In the genomic region with DNA sequence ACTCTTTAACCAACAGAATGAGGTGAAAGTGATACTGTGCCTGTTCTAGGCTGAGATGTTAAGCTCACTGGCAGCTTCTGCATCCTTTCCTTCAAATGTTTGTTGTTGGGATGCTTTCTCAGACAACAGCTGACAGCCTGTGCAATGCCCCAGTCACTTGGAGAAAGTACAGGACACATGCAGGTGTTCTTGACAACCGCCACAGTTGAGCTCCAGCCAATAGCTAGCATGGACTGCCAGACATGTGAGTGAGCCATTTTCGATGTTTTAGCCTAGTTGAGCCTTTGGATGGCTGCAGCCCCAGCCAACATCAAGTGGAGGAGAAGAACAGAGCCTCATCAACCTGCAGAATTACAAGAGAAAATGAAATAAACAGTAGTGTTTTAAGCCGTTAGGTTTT, we compare ENCODE assay signal across 33 cellular contexts.
"Had no signal": no experiment of that assay in that cellular context is flagged by ENCODE, and none has a peak within 500 bp of the region (broad histone marks: within the 10 kb centered on the region; RNA-seq: fewer than 3 reads in every experiment).

No MANE protein-coding gene starts in this region.

- H3K4me1 ChIP-seq: body of pancreas, esophagus muscularis mucosa, foreskin keratinocyte, gastroesophageal sphincter had no signal

- H3K36me3 Mint-ChIP-seq: activated naive CD8-positive, alpha-beta T cell had no signal

- H3K9me3 ChIP-seq: body of pancreas, esophagus muscularis mucosa, gastroesophageal sphincter had no signal

- H3K27ac Mint-ChIP-seq: activated B cell treated with CpG ODN at 0.5 μM for 24 hours; activated CD8-positive, alpha-beta T cell treated with anti-CD3 and anti-CD28 coated beads for 36 hours; activated naive CD8-positive, alpha-beta T cell; activated T-helper 17 cell treated with anti-CD3 and anti-CD28 coated beads, Interleukin-2, amount 50 U/mL, for 72 hours; effector memory CD8-positive, alpha-beta T cell; T-helper 17 cell; T-helper 2 cell treated with Interferon-gamma antibody and Interleukin-4, amounts not matched to agents 5 μg/mL and 100 μg/mL, for 36 hours had no signal

- H3K4me1 Mint-ChIP-seq: activated B cell treated with CpG ODN at 0.5 μM for 24 hours; activated T-helper 17 cell treated with anti-CD3 and anti-CD28 coated beads, Interleukin-2, amount 50 U/mL, for 72 hours; T-helper 17 cell had no signal

- H3K27me3 Mint-ChIP-seq: activated B cell treated with CpG ODN at 0.5 μM for 24 hours; activated T-helper 17 cell treated with anti-CD3 and anti-CD28 coated beads, Interleukin-2, amount 50 U/mL, for 72 hours; effector memory CD8-positive, alpha-beta T cell had no signal

- H3K4me3 ChIP-seq: body of pancreas, cardiac muscle cell, esophagus muscularis mucosa, gastroesophageal sphincter had no signal

- H3K27ac ChIP-seq: body of pancreas, cardiac muscle cell, esophagus muscularis mucosa, foreskin keratinocyte, gastroesophageal sphincter, WERI-Rb-1 had no signal

- DNase-seq: activated B cell treated with CpG ODN at 0.5 μM for 24 hours; activated CD4-positive, alpha-beta T cell treated with anti-CD3 and anti-CD28 coated beads for 48 hours; activated CD4-positive, alpha-beta T cell treated with anti-CD3 and anti-CD28 coated beads, Interleukin-2, amount 50 U/mL, for 1 hour; activated CD4-positive, alpha-beta T cell treated with anti-CD3 and anti-CD28 coated beads, Interleukin-2, amount 50 U/mL, for 48 hours; activated CD8-positive, alpha-beta memory T cell treated with anti-CD3 and anti-CD28 coated beads for 24 hours; activated CD8-positive, alpha-beta T cell treated with anti-CD3 and anti-CD28 coated beads for 36 hours; activated effector memory CD4-positive, alpha-beta T cell treated with Interleukin-2 at 50 U/mL for 16 hours; activated gamma-delta T cell treated with Interleukin-2 at 50 U/mL for 16 hours; activated naive CD4-positive, alpha-beta T cell treated with anti-CD3 and anti-CD28 coated beads, Interleukin-2, amount 50 U/mL, for 16 hours; activated naive CD4-positive, alpha-beta T cell treated with Interleukin-2 at 50 U/mL for 16 hours; activated T-cell treated with anti-CD3 and anti-CD28 coated beads, Interleukin-2, amount 50 U/mL, for 4 hours; amniotic stem cell; anterior cingulate cortex; central memory CD4-positive, alpha-beta T cell; cortex of kidney; dermis blood vessel endothelial cell; effector CD4-positive, alpha-beta T cell; effector memory CD8-positive, alpha-beta T cell; erythroblast; foreskin keratinocyte; head of caudate nucleus; T-helper 1 cell; T-helper 17 cell; T1000; WERI-Rb-1 had no signal

- H3K4me3 Mint-ChIP-seq: activated B cell treated with CpG ODN at 0.5 μM for 24 hours; activated CD8-positive, alpha-beta T cell treated with anti-CD3 and anti-CD28 coated beads for 36 hours; activated naive CD8-positive, alpha-beta T cell; activated T-cell treated with anti-CD3 and anti-CD28 coated beads, Interleukin-2, amount 50 U/mL, for 4 hours; activated T-helper 17 cell treated with anti-CD3 and anti-CD28 coated beads, Interleukin-2, amount 50 U/mL, for 72 hours; effector memory CD8-positive, alpha-beta T cell; T-helper 2 cell treated with Interferon-gamma antibody and Interleukin-4, amounts not matched to agents 5 μg/mL and 100 μg/mL, for 36 hours had no signal

- H3K27me3 ChIP-seq: body of pancreas, cardiac muscle cell, esophagus muscularis mucosa, foreskin keratinocyte, gastroesophageal sphincter had no signal

- ATAC-seq: activated CD4-positive, CD25-positive, alpha-beta regulatory T cell treated with anti-CD3 and anti-CD28 coated beads, Interleukin-2, amount 50 U/mL, for 24 hours; activated CD8-positive, alpha-beta T cell treated with anti-CD3 and anti-CD28 coated beads for 36 hours; activated T-cell treated with anti-CD3 and anti-CD28 coated beads, Interleukin-2, amount 50 U/mL, for 4 hours; activated T-helper 17 cell treated with anti-CD3 and anti-CD28 coated beads, Interleukin-2, amount 50 U/mL, for 72 hours; body of pancreas; effector memory CD8-positive, alpha-beta T cell; foreskin keratinocyte; gastroesophageal sphincter; T-helper 17 cell had no signal

- H3K36me3 ChIP-seq: cardiac muscle cell, esophagus muscularis mucosa, gastroesophageal sphincter, WERI-Rb-1 had no signal

- H3K9me3 Mint-ChIP-seq: activated CD8-positive, alpha-beta T cell treated with anti-CD3 and anti-CD28 coated beads for 36 hours; activated T-cell treated with anti-CD3 and anti-CD28 coated beads, Interleukin-2, amount 50 U/mL, for 4 hours; activated T-helper 17 cell treated with anti-CD3 and anti-CD28 coated beads, Interleukin-2, amount 50 U/mL, for 72 hours; effector memory CD8-positive, alpha-beta T cell; T-helper 2 cell treated with Interferon-gamma antibody and Interleukin-4, amounts not matched to agents 5 μg/mL and 100 μg/mL, for 36 hours had no signal
